In genomic region chr19:37334179-37335071, GRCh38 we compare ENCODE assay signal across 8 cellular contexts. TPM values are rescaled to one million over a fixed set of nuclear protein-coding genes. Genes with fewer than 3 reads are reported as not detected.
A peak's percentile ranks its signal among the peaks of the same experiment; 100 is the strongest.
DNase-seq lines count a peak whose midpoint lies in the region; ATAC-seq and TF ChIP-seq lines count a peak whose summit lies in the region.

No MANE protein-coding gene starts in this region.

- H3K36me3 ChIP-seq in mesodermal cell (ENCODE audit: control insufficient read depth, insufficient read depth, low read length): peaks cover 37% of the 10 kb centered on the region

- no peaks in the 10 kb centered on the region for H3K4me1 ChIP-seq in mesodermal cell (ENCODE audit: control insufficient read depth, insufficient read depth, low read length, poor library complexity, severe bottlenecking)

- peaks cover 32% of the 10 kb centered on the region for H3K4me1 Mint-ChIP-seq in endothelial cell (ENCODE audit: unreplicated experiment)

- DNase-seq in G401 (ENCODE audit: low spot score) (peak; percentile 98), NCI-H510A treated with DMSO at 0.1 percent for 48 hours (lab: John Stamatoyannopoulos, UW) (peak; percentile 9), endothelial cell (ENCODE audit: low spot score) (peak; percentile 81), UCSD-AML1 (lab: John Stamatoyannopoulos, UW; ENCODE audit: unreplicated experiment) (no peak)
- peak; percentile 84 for DNase-seq in activated CD8-positive, alpha-beta memory T cell treated with anti-CD3 and anti-CD28 coated beads, Interleukin-2, amount 50 U/mL, for 48 hours
- peak; percentile 75 for DNase-seq in stimulated activated CD8-positive, alpha-beta memory T cell treated with anti-CD3 and anti-CD28 coated beads, Interleukin-12 subunit alpha, Interleukin-12 subunit beta, amount 100 ng/mL, for 4 hours (ENCODE audit: low read depth)

- H3K27me3 Mint-ChIP-seq in endothelial cell (ENCODE audit: unreplicated experiment): peaks cover 6% of the 10 kb centered on the region

- ATAC-seq in HG02885 (IDR thresholded peaks at IDR 0.05; ENCODE audit: poor library complexity, unreplicated experiment): peak; percentile 96

- WGBS in mesodermal cell (ENCODE audit: insufficient coverage in 2 of 2), 2 experiments: 48 to 50% methylated on average over 47 to 50 of the region's 50 CpGs

- peak overlapping the region; percentile 62 for H3K4me3 ChIP-seq in mesodermal cell (ENCODE audit: extremely low read depth, insufficient read depth, low read length, poor library complexity, severe bottlenecking)

- H3K36me3 Mint-ChIP-seq in endothelial cell (ENCODE audit: low read depth, unreplicated experiment): peaks cover 41% of the 10 kb centered on the region

- peaks cover 14% of the 10 kb centered on the region for H3K9me3 ChIP-seq in mesodermal cell (ENCODE audit: control insufficient read depth, low read length)

- H3K27ac Mint-ChIP-seq in endothelial cell (ENCODE audit: unreplicated experiment): peak overlapping the region; percentile 93

- TF ChIP-seq CTCF in endothelial cell (IDR thresholded peaks at IDR 0.05; ENCODE audit: unreplicated experiment): no peak

- no peaks in the 10 kb centered on the region for H3K9me3 Mint-ChIP-seq in endothelial cell (ENCODE audit: unreplicated experiment)

- peak overlapping the region; percentile 65 for H3K27ac ChIP-seq in mesodermal cell (ENCODE audit: low read depth, low read length, severe bottlenecking)

- peak overlapping the region; percentile 96 for H3K4me3 Mint-ChIP-seq in endothelial cell (ENCODE audit: unreplicated experiment)

- in situ Hi-C loops in G401 (cut with HindIII; ENCODE audit: low sequenced_read_pairs): no loop called here

RNA-seq across cellular contexts. Expression of gene ZNF527, which starts 36.5 kb away (rescaled TPM):
- total RNA-seq in G401 (2014; rRNA removed; shearing (Covaris generic)): 1.9 and 8.8 TPM in 2 replicates
- total RNA-seq in endothelial cell (ENCODE audit: unreplicated experiment): 4.9 TPM
- 2.0 TPM for polyA plus RNA-seq in mesodermal cell (2013, experiment 1 of 2)
- 2.6 TPM for polyA plus RNA-seq in mesodermal cell (2013, experiment 2 of 2)
